In genomic region chr12:38053655-38054464, GRCh38 we compare ENCODE assay signal across 12 cellular contexts.
DNase-seq lines count a peak whose midpoint lies in the region; ATAC-seq and TF ChIP-seq lines count a peak whose summit lies in the region.
"Had no signal": no experiment of that assay in that cellular context is flagged by ENCODE, and none has a peak within 500 bp of the region (broad histone marks: within the 10 kb centered on the region; RNA-seq: fewer than 3 reads in every experiment).

No MANE protein-coding gene starts in this region.

- H3K27me3 Mint-ChIP-seq in CD4-positive, alpha-beta T cell: no peaks in the 10 kb centered on the region

- peaks cover 14% of the 10 kb centered on the region for H3K9me3 Mint-ChIP-seq in CD4-positive, alpha-beta T cell

- no peaks in the 10 kb centered on the region for H3K36me3 ChIP-seq in liver (ENCODE audit: control insufficient read depth in 4 of 4, insufficient read depth in 3 of 4, low read depth in 1 of 4, low read length in 3 of 4)
- H3K36me3 ChIP-seq: brain microvascular endothelial cell had no signal

- TF ChIP-seq RAD21 in liver (IDR thresholded peaks at IDR 0.05): peak; percentile 84 to 86

- H3K4me1 Mint-ChIP-seq in CD4-positive, alpha-beta T cell (ENCODE audit: low read depth): no peaks in the 10 kb centered on the region

- intact Hi-C loops in CD4-positive, alpha-beta T cell (cut with DNase I, micrococcal nuclease): no loop called here

- H3K27ac Mint-ChIP-seq in CD4-positive, alpha-beta T cell: no peak overlapping the region

- peak; percentile 66 for TF ChIP-seq CTCF in liver (IDR thresholded peaks at IDR 0.05; ENCODE audit: low read depth, low read length, missing input control)
- no peak for TF ChIP-seq CTCF in CD4-positive, alpha-beta T cell (IDR thresholded peaks at IDR 0.05)

- no peak for ATAC-seq in CD4-positive, alpha-beta T cell (ENCODE audit: poor library complexity)
- no peak for ATAC-seq in HG03039 (IDR thresholded peaks at IDR 0.05; ENCODE audit: unreplicated experiment)

- H3K27ac ChIP-seq in liver (ENCODE audit: low read depth in 1 of 2, low read length in 2 of 2): no peak overlapping the region
- H3K27ac ChIP-seq in CD4-positive, alpha-beta T cell (ENCODE audit: low read depth, low read length): no peak overlapping the region
- H3K27ac ChIP-seq: brain microvascular endothelial cell, epithelial cell of prostate had no signal

- peak overlapping the region in 1 of 3 donors; percentile 28 for H3K4me3 ChIP-seq in liver (ENCODE audit: low read depth in 1 of 3, low read length in 3 of 3)

- in situ Hi-C loops in ACHN (cut with HindIII; ENCODE audit: low pct_ligation_motif_present, low pct_unique_long_range_greater_than_20kb, low sequenced_read_pairs): no loop called here

- peaks cover 0 to 2% (median 0%) of the 10 kb centered on the region in 4 donors for H3K4me1 ChIP-seq in liver (ENCODE audit: control insufficient read depth in 4 of 4, insufficient read depth in 4 of 4, low read length in 3 of 4)

- H3K4me3 Mint-ChIP-seq in CD4-positive, alpha-beta T cell: no peak overlapping the region

- POLR2A ChIA-PET in CD4-positive, alpha-beta T cell (lab: Charles Lee): no interaction called here

- no peaks in the 10 kb centered on the region for H3K27me3 ChIP-seq in liver (ENCODE audit: control insufficient read depth in 4 of 4, insufficient read depth in 4 of 4, low read length in 3 of 4)
- no peaks in the 10 kb centered on the region for H3K27me3 ChIP-seq in CD4-positive, alpha-beta T cell (ENCODE audit: control insufficient read depth, insufficient read depth, low read length)
- H3K27me3 ChIP-seq: brain microvascular endothelial cell had no signal

- no peaks in the 10 kb centered on the region for H3K36me3 Mint-ChIP-seq in CD4-positive, alpha-beta T cell (ENCODE audit: low read depth)

- no peak overlapping the region for H3K9ac ChIP-seq in liver (ENCODE audit: low read depth in 1 of 2, low read length in 2 of 2)

- peak; percentile 30 for DNase-seq in D341Med (ENCODE audit: low spot score)
- peak; percentile 6 for DNase-seq in KG1 (lab: John Stamatoyannopoulos, UW)
- peak; percentile 61 for DNase-seq in SHP77 treated with DMSO at 0.1 percent for 48 hours (lab: John Stamatoyannopoulos, UW)
- no peak for DNase-seq in CD1c-positive myeloid dendritic cell (ENCODE audit: extremely low spot score)
- DNase-seq in CD4-positive, alpha-beta T cell: no peak
- DNase-seq in ACHN: no peak
- DNase-seq: activated T-cell treated with anti-CD3 and anti-CD28 coated beads, Interleukin-2, amount 50 U/mL, for 1 hour; brain microvascular endothelial cell; DMS79 had no signal

- peaks cover 0 to 7% (median 0%) of the 10 kb centered on the region in 4 donors for H3K9me3 ChIP-seq in liver (ENCODE audit: control insufficient read depth in 4 of 4, low read length in 3 of 4)
- peaks cover 3% of the 10 kb centered on the region for H3K9me3 ChIP-seq in CD4-positive, alpha-beta T cell (ENCODE audit: control insufficient read depth, low read length)

- CTCF ChIA-PET in CD4-positive, alpha-beta T cell (lab: Charles Lee): no interaction called here

- WGBS in liver: 52% methylated on average over 34 of the region's 34 CpGs

TF ChIP-seq in liver, 16 proteins besides CTCF, POLR2A, EP300 and RAD21:
- TF ChIP-seq FOXA1 (IDR thresholded peaks at IDR 0.05) (no peak), MAX (IDR thresholded peaks at IDR 0.05) (no peak), NR2F2 (IDR thresholded peaks at IDR 0.05) (no peak), GABPA (IDR thresholded peaks at IDR 0.05 in 1 of 2, conservative IDR thresholded peaks at IDR 0.05 in 1 of 2) (no peak), JUND (IDR thresholded peaks at IDR 0.05) (no peak), HNF4A (conservative IDR thresholded peaks at IDR 0.05) (no peak), REST (IDR thresholded peaks at IDR 0.05) (no peak), HNF4G (IDR thresholded peaks at IDR 0.05) (no peak)
- TF ChIP-seq, protein P1, sequence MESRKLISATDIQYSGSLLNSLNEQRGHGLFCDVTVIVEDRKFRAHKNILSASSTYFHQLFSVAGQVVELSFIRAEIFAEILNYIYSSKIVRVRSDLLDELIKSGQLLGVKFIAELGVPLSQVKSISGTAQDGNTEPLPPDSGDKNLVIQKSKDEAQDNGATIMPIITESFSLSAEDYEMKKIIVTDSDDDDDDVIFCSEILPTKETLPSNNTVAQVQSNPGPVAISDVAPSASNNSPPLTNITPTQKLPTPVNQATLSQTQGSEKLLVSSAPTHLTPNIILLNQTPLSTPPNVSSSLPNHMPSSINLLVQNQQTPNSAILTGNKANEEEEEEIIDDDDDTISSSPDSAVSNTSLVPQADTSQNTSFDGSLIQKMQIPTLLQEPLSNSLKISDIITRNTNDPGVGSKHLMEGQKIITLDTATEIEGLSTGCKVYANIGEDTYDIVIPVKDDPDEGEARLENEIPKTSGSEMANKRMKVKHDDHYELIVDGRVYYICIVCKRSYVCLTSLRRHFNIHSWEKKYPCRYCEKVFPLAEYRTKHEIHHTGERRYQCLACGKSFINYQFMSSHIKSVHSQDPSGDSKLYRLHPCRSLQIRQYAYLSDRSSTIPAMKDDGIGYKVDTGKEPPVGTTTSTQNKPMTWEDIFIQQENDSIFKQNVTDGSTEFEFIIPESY (IDR thresholded peaks at IDR 0.05): no peak

Comparison
In these comparisons a context has a peak if more than half of its experiments do, and no peak if none do; other contexts are left out.
1. DNase-seq: peak in D341Med (single experiment), KG1 (single experiment) and SHP77 treated with DMSO at 0.1 percent for 48 hours (single experiment); none in CD1c-positive myeloid dendritic cell (single experiment), CD4-positive, alpha-beta T cell (0 of 10) and ACHN (single experiment).